Comparison of ENCODE assay signal across 16 cellular contexts in the genomic region with DNA sequence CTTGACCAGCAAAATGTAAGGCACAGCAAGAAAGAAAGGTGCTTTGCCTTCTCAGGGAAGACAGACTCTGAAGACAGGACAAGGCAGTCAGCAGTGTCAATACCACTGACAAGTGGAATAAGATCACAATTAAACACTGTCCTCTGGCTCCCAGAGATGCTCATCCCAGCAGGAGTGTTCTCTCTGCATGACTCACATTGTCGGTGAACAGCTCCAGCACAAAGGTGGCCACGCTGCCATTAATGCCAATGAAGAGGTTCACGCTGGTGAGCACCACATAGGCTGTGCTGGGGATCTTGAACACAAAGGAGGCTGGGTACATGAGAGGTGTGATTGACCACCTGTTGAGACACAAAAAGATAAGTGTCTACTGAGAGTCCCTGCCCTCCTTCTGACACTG.
"Had no signal": no experiment of that assay in that cellular context is flagged by ENCODE, and none has a peak within 500 bp of the region (broad histone marks: within the 10 kb centered on the region; RNA-seq: fewer than 3 reads in every experiment).

No MANE protein-coding gene starts in this region.

- H3K4me3 Mint-ChIP-seq: activated B cell treated with CpG ODN at 0.5 μM for 24 hours; activated T-cell treated with anti-CD3 and anti-CD28 coated beads, Interleukin-2, amount 50 U/mL, for 72 hours; brain; natural killer cell; T-helper 2 cell treated with Interferon-gamma antibody and Interleukin-4, amounts not matched to agents 5 μg/mL and 100 μg/mL, for 36 hours had no signal

- DNase-seq: activated B cell treated with CpG ODN at 0.5 μM for 24 hours; activated CD4-positive, alpha-beta T cell treated with anti-CD3 and anti-CD28 coated beads for 48 hours; activated CD8-positive, alpha-beta memory T cell treated with anti-CD3 and anti-CD28 coated beads, Interleukin-2, amount 50 U/mL, for 48 hours; activated gamma-delta T cell; activated T-cell treated with anti-CD3 and anti-CD28 coated beads, Interleukin-2, amount 50 U/mL, for 72 hours; amniotic stem cell; effector memory CD4-positive, alpha-beta T cell; natural killer cell; stimulated activated CD4-positive, alpha-beta T cell treated with anti-CD3 and anti-CD28 coated beads, Interleukin-12 subunit alpha, Interleukin-12 subunit beta, amount 100 ng/mL, for 4 hours; stimulated activated CD4-positive, alpha-beta T cell treated with anti-CD3 and anti-CD28 coated beads, Interleukin-2, amount 100 ng/mL, for 24 hours; stomach; upper lobe of right lung had no signal

- H3K27ac Mint-ChIP-seq: activated B cell treated with CpG ODN at 0.5 μM for 24 hours; activated naive CD4-positive, alpha-beta T cell treated with anti-CD3 and anti-CD28 coated beads, Interleukin-2, amount 50 U/mL, for 72 hours; activated T-cell treated with anti-CD3 and anti-CD28 coated beads, Interleukin-2, amount 50 U/mL, for 72 hours; natural killer cell; T-helper 2 cell treated with Interferon-gamma antibody and Interleukin-4, amounts not matched to agents 5 μg/mL and 100 μg/mL, for 36 hours had no signal

- H3K9me3 Mint-ChIP-seq: activated B cell treated with CpG ODN at 0.5 μM for 24 hours; activated naive CD4-positive, alpha-beta T cell treated with anti-CD3 and anti-CD28 coated beads, Interleukin-2, amount 50 U/mL, for 72 hours; activated T-cell treated with anti-CD3 and anti-CD28 coated beads, Interleukin-2, amount 50 U/mL, for 72 hours; brain; natural killer cell; T-helper 2 cell treated with Interferon-gamma antibody and Interleukin-4, amounts not matched to agents 5 μg/mL and 100 μg/mL, for 36 hours had no signal

- H3K27ac ChIP-seq: thoracic aorta, upper lobe of right lung had no signal

- H3K36me3 Mint-ChIP-seq: activated naive CD4-positive, alpha-beta T cell treated with anti-CD3 and anti-CD28 coated beads, Interleukin-2, amount 50 U/mL, for 72 hours; natural killer cell had no signal

- H3K27me3 ChIP-seq: stomach, upper lobe of right lung had no signal

- H3K4me1 ChIP-seq: stomach, upper lobe of right lung had no signal

- H3K4me3 ChIP-seq: stomach, thoracic aorta, upper lobe of right lung had no signal

- H3K9me3 ChIP-seq: stomach, thoracic aorta, upper lobe of right lung had no signal

- H3K4me1 Mint-ChIP-seq: activated B cell treated with CpG ODN at 0.5 μM for 24 hours, brain, natural killer cell had no signal

- H3K27me3 Mint-ChIP-seq: activated B cell treated with CpG ODN at 0.5 μM for 24 hours, brain had no signal
